ENCODE assay signal across 24 cellular contexts in genomic region chr7:4208586-4208985, GRCh38.
"Had no signal": no experiment of that assay in that cellular context is flagged by ENCODE, and none has a peak within 500 bp of the region (broad histone marks: within the 10 kb centered on the region; RNA-seq: fewer than 3 reads in every experiment).

No MANE protein-coding gene starts in this region.

- H3K27me3 Mint-ChIP-seq: naive B cell; stimulated activated naive B cell treated with anti-CD40 and anti-IgM and Interleukin-4, amounts not matched to agents 10 μg/mL and 1 μg/mL and 100 μg/mL, for 72 hours; stimulated activated naive CD8-positive, alpha-beta T cell treated with anti-CD3 and anti-CD28 coated beads, Interleukin-15, Interleukin-2, amounts not matched to agents 100 ng/mL and 50 ng/mL, for 24 hours had no signal

- H3K4me1 Mint-ChIP-seq: naive B cell; stimulated activated naive B cell treated with anti-CD40 and anti-IgM and Interleukin-4, amounts not matched to agents 10 μg/mL and 1 μg/mL and 100 μg/mL, for 72 hours had no signal

- DNase-seq: heart right ventricle; hippocampal formation; left colon; mesendoderm; naive B cell; natural killer cell; nephron progenitor cell; psoas muscle; stimulated activated CD4-positive, alpha-beta T cell treated with anti-CD3 and anti-CD28 coated beads, Interleukin-12 subunit alpha, Interleukin-12 subunit beta, amount 100 ng/mL, for 4 hours; stimulated activated CD4-positive, alpha-beta T cell treated with anti-CD3 and anti-CD28 coated beads, Interleukin-15, amount 100 ng/mL, for 24 hours; stimulated activated CD4-positive, alpha-beta T cell treated with anti-CD3 and anti-CD28 coated beads, Interleukin-2, amount 100 ng/mL, for 24 hours; stimulated activated CD4-positive, alpha-beta T cell treated with anti-CD3 and anti-CD28 coated beads, Interleukin-4, amount 100 ng/mL, for 1 hour; stimulated activated naive B cell treated with anti-CD40 and anti-IgM and Interleukin-4, amounts not matched to agents 10 μg/mL and 1 μg/mL and 100 μg/mL, for 72 hours; substantia nigra; transverse colon had no signal

- H3K4me2 ChIP-seq: neural progenitor cell, smooth muscle cell had no signal

- H3K27ac Mint-ChIP-seq: mesothelial cell of epicardium; naive B cell; natural killer cell; neural progenitor cell; stimulated activated naive B cell treated with anti-CD40 and anti-IgM and Interleukin-4, amounts not matched to agents 10 μg/mL and 1 μg/mL and 100 μg/mL, for 72 hours; stimulated activated naive CD8-positive, alpha-beta T cell treated with anti-CD3 and anti-CD28 coated beads, Interleukin-15, Interleukin-2, amounts not matched to agents 100 ng/mL and 50 ng/mL, for 24 hours had no signal

- H3K36me3 ChIP-seq: heart right ventricle, left lung, neural progenitor cell, pancreas, right lobe of liver, transverse colon had no signal

- H3K9me3 ChIP-seq: heart right ventricle, left lung, pancreas, psoas muscle, right lobe of liver, transverse colon, upper lobe of left lung had no signal

- H3K27me3 ChIP-seq: left lung, neural progenitor cell, pancreas, right lobe of liver, transverse colon, upper lobe of left lung had no signal

- H3K4me3 ChIP-seq: heart right ventricle, left lung, lung, neural progenitor cell, pancreas, psoas muscle, right lobe of liver, smooth muscle cell, transverse colon, upper lobe of left lung had no signal

- H2AFZ ChIP-seq: neural progenitor cell had no signal

- H3K9me3 Mint-ChIP-seq: mesothelial cell of epicardium; natural killer cell; nephron progenitor cell; neural progenitor cell; stimulated activated naive CD8-positive, alpha-beta T cell treated with anti-CD3 and anti-CD28 coated beads, Interleukin-15, Interleukin-2, amounts not matched to agents 100 ng/mL and 50 ng/mL, for 24 hours had no signal

- ATAC-seq: left colon; left lung; pancreas; psoas muscle; stimulated activated naive B cell treated with anti-CD40 and anti-IgM and Interleukin-4, amounts not matched to agents 10 μg/mL and 1 μg/mL and 100 μg/mL, for 72 hours had no signal

- H3K4me3 Mint-ChIP-seq: mesothelial cell of epicardium; naive B cell; natural killer cell; nephron progenitor cell; neural progenitor cell; stimulated activated naive B cell treated with anti-CD40 and anti-IgM and Interleukin-4, amounts not matched to agents 10 μg/mL and 1 μg/mL and 100 μg/mL, for 72 hours; stimulated activated naive CD8-positive, alpha-beta T cell treated with anti-CD3 and anti-CD28 coated beads, Interleukin-15, Interleukin-2, amounts not matched to agents 100 ng/mL and 50 ng/mL, for 24 hours had no signal

- H3K4me1 ChIP-seq: heart right ventricle, left lung, pancreas, psoas muscle, right lobe of liver, transverse colon, upper lobe of left lung had no signal

- H3K27ac ChIP-seq: heart right ventricle, left lung, neural progenitor cell, pancreas, psoas muscle, right lobe of liver, transverse colon, upper lobe of left lung had no signal

- H3K9ac ChIP-seq: neural progenitor cell had no signal
